2 cellular contexts compared by ENCODE assay signal in the genomic region with DNA sequence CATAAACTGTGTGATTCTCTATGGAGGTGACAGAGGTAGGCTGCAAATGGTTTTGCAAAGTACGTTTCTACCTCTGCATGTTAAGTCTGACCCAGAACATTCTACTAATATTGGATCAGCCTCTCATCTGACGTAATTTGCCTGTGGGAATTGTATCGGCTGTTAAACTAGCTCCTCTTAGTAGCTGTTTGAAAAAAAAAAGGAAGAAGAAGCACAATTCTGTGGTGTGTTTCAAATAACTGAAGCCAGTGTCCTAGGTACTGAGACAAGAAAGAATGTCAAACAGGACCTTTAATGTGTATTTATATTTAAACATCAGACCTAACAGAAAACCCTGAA.
TF ChIP-seq lines count a peak whose summit lies in the region.

No MANE protein-coding gene starts in this region.

TF ChIP-seq in liver, 16 proteins besides CTCF, POLR2A, EP300 and RAD21 (continued from another document):
- TF ChIP-seq, protein P1, sequence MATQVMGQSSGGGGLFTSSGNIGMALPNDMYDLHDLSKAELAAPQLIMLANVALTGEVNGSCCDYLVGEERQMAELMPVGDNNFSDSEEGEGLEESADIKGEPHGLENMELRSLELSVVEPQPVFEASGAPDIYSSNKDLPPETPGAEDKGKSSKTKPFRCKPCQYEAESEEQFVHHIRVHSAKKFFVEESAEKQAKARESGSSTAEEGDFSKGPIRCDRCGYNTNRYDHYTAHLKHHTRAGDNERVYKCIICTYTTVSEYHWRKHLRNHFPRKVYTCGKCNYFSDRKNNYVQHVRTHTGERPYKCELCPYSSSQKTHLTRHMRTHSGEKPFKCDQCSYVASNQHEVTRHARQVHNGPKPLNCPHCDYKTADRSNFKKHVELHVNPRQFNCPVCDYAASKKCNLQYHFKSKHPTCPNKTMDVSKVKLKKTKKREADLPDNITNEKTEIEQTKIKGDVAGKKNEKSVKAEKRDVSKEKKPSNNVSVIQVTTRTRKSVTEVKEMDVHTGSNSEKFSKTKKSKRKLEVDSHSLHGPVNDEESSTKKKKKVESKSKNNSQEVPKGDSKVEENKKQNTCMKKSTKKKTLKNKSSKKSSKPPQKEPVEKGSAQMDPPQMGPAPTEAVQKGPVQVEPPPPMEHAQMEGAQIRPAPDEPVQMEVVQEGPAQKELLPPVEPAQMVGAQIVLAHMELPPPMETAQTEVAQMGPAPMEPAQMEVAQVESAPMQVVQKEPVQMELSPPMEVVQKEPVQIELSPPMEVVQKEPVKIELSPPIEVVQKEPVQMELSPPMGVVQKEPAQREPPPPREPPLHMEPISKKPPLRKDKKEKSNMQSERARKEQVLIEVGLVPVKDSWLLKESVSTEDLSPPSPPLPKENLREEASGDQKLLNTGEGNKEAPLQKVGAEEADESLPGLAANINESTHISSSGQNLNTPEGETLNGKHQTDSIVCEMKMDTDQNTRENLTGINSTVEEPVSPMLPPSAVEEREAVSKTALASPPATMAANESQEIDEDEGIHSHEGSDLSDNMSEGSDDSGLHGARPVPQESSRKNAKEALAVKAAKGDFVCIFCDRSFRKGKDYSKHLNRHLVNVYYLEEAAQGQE (IDR thresholded peaks at IDR 0.05): peak; percentile 1
- TF ChIP-seq EGR1 (IDR thresholded peaks at IDR 0.05; ENCODE audit: low read depth in 2 of 2): peak in 1 of 2 donors; percentile 4
- TF ChIP-seq JUND (IDR thresholded peaks at IDR 0.05): peak in 1 of 2 donors; percentile 29
- no peak for TF ChIP-seq GABPA (IDR thresholded peaks at IDR 0.05 in 1 of 2, conservative IDR thresholded peaks at IDR 0.05 in 1 of 2)
- TF ChIP-seq TAF1 (conservative IDR thresholded peaks at IDR 0.05): no peak
- TF ChIP-seq, protein P2, sequence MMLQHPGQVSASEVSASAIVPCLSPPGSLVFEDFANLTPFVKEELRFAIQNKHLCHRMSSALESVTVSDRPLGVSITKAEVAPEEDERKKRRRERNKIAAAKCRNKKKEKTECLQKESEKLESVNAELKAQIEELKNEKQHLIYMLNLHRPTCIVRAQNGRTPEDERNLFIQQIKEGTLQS (IDR thresholded peaks at IDR 0.05): peak; percentile 4
TF ChIP-seq in liver: peak in this region for 7.

TF ChIP-seq in HepG2, 621 proteins besides CTCF, POLR2A, EP300 and RAD21 (continued from another document):
- TF ChIP-seq ZKSCAN5 (CRISPR knock-in tag; IDR thresholded peaks at IDR 0.05): no peak
- TF ChIP-seq GABPB1 (CRISPR knock-in tag; IDR thresholded peaks at IDR 0.05): no peak
- TF ChIP-seq ZNF180 (CRISPR knock-in tag; IDR thresholded peaks at IDR 0.05; ENCODE audit: borderline replicate concordance, low read depth): no peak
- TF ChIP-seq, protein P3, sequence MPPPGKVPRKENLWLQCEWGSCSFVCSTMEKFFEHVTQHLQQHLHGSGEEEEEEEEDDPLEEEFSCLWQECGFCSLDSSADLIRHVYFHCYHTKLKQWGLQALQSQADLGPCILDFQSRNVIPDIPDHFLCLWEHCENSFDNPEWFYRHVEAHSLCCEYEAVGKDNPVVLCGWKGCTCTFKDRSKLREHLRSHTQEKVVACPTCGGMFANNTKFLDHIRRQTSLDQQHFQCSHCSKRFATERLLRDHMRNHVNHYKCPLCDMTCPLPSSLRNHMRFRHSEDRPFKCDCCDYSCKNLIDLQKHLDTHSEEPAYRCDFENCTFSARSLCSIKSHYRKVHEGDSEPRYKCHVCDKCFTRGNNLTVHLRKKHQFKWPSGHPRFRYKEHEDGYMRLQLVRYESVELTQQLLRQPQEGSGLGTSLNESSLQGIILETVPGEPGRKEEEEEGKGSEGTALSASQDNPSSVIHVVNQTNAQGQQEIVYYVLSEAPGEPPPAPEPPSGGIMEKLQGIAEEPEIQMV (CRISPR knock-in tag; IDR thresholded peaks at IDR 0.05; ENCODE audit: low read depth): no peak
- TF ChIP-seq MAFG (CRISPR knock-in tag; IDR thresholded peaks at IDR 0.05): no peak
- TF ChIP-seq ZNF768 (CRISPR knock-in tag; IDR thresholded peaks at IDR 0.05): no peak
- TF ChIP-seq MXD4 (CRISPR knock-in tag; IDR thresholded peaks at IDR 0.05): no peak
